ENCODE assay signal across 20 cellular contexts in the genomic region with DNA sequence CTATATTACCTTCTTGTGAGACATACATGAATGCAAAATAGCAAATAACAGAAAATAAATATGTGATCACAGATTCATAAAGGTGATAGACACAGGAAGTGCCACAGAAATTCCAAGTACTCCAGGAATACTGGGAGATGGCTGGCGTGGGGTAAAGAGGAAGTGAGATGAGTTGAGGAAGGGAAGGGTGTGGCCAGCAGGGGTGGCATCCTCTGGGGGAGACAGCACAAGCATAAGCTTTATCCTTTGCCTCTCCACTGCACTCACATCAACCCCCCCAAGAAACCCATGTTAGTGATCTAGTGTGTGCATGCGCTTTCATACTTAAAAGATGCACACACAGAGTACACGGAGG.
DNase-seq lines count a peak whose midpoint lies in the region; ATAC-seq, FAIRE-seq and TF ChIP-seq lines count a peak whose summit lies in the region.
"Had no signal": no experiment of that assay in that cellular context is flagged by ENCODE, and none has a peak within 500 bp of the region (broad histone marks: within the 10 kb centered on the region; RNA-seq: fewer than 3 reads in every experiment).

No MANE protein-coding gene starts in this region.

- POLR2A ChIA-PET in Panc1 (lab: Charles Lee) = no interaction called here

- FAIRE-seq in GM12891 (lab: Jason Lieb, UNC) = peak; percentile 74

- H3K27me3 ChIP-seq in Panc1 (ENCODE audit: control insufficient read depth, insufficient read depth, low read length) = no peaks in the 10 kb centered on the region

- DNase-seq in GM12891 (ENCODE audit: insufficient read length, low spot score) = no peak
- no peak for DNase-seq in Panc1 (ENCODE audit: low read depth, low spot score)
- peak; percentile 42 for DNase-seq in osteocyte (ENCODE audit: extremely low spot score, unreplicated experiment)
- DNase-seq in activated T-cell treated with anti-CD3 and anti-CD28 coated beads, Interleukin-2, amount 50 U/mL, for 48 hours = no peak
- DNase-seq in RPMI8226 = no peak
- no peak for DNase-seq in nephron progenitor cell
- DNase-seq: activated gamma-delta T cell; cortex of kidney; erythroblast; immature natural killer cell; Kasumi-1; NCI-H187; NCI-H446 treated with DMSO at 0.1 percent for 48 hours; nucleus accumbens; stimulated activated CD4-positive, alpha-beta T cell treated with anti-CD3 and anti-CD28 coated beads, Interleukin-2, amount 100 ng/mL, for 48 hours; stimulated activated CD8-positive, alpha-beta memory T cell treated with anti-CD3 and anti-CD28 coated beads, Interleukin-4, amount 100 ng/mL, for 48 hours; WERI-Rb-1 had no signal

- H3K27ac Mint-ChIP-seq in osteocyte (ENCODE audit: unreplicated experiment) = peak overlapping the region; percentile 77
- no peak overlapping the region for H3K27ac Mint-ChIP-seq in nephron progenitor cell

- H3K36me3 ChIP-seq in Panc1 (ENCODE audit: control insufficient read depth, insufficient read depth, low read length) = no peaks in the 10 kb centered on the region

- H3K4me3 Mint-ChIP-seq in osteocyte (ENCODE audit: unreplicated experiment) = no peak overlapping the region
- H3K4me3 Mint-ChIP-seq in nephron progenitor cell = no peak overlapping the region
- H3K4me3 Mint-ChIP-seq: CD14-positive monocyte had no signal

- no peaks in the 10 kb centered on the region for H3K27me3 Mint-ChIP-seq in osteocyte (ENCODE audit: unreplicated experiment)
- H3K27me3 Mint-ChIP-seq in nephron progenitor cell (ENCODE audit: low read depth, poor library complexity) = no peaks in the 10 kb centered on the region

- intact Hi-C loops in Panc1 (cut with micrococcal nuclease; ENCODE audit: unreplicated experiment) = no loop called here

- H3K9me3 Mint-ChIP-seq in osteocyte (ENCODE audit: unreplicated experiment) = no peaks in the 10 kb centered on the region
- no peaks in the 10 kb centered on the region for H3K9me3 Mint-ChIP-seq in nephron progenitor cell
- H3K9me3 Mint-ChIP-seq: immature natural killer cell had no signal

- H3K9me3 ChIP-seq in Panc1 (ENCODE audit: control insufficient read depth, insufficient read depth, low read depth, low read length) = no peaks in the 10 kb centered on the region

- CTCF ChIA-PET in Panc1 (lab: Charles Lee) = no interaction called here

- peak overlapping the region; percentile 18; the same call in 1 of the 2 replicates for H3K27ac ChIP-seq in Panc1 (ENCODE audit: low read length)
- H3K27ac ChIP-seq: WERI-Rb-1 had no signal

- peak; percentile 43 for ATAC-seq in HG02759 (IDR thresholded peaks at IDR 0.05; ENCODE audit: unreplicated experiment)
- no peak for ATAC-seq in Panc1
- ATAC-seq in HG02870 (IDR thresholded peaks at IDR 0.05; ENCODE audit: unreplicated experiment) = no peak

- in situ Hi-C loops in Panc1 (cut with HindIII; ENCODE audit: low pct_unique_long_range_greater_than_20kb, low sequenced_read_pairs) = loop anchor here (25.0 kb wide), 1 partner anchor 112 kb away; no protein-coding TSS in a partner anchor

- TF ChIP-seq CTCF in Panc1 (IDR thresholded peaks at IDR 0.05) (no peak), osteocyte (IDR thresholded peaks at IDR 0.05) (no peak), nephron progenitor cell (IDR thresholded peaks at IDR 0.05) (no peak)

- no peak for TF ChIP-seq POLR2A in GM12891 (IDR thresholded peaks at IDR 0.05; ENCODE audit: low read depth, low read length)

- H3K36me3 Mint-ChIP-seq in osteocyte (ENCODE audit: unreplicated experiment) (peaks cover 46% of the 10 kb centered on the region), nephron progenitor cell (ENCODE audit: low read depth) (peaks cover 13% of the 10 kb centered on the region)
- H3K36me3 Mint-ChIP-seq: CD14-positive monocyte, immature natural killer cell had no signal

- peaks cover 27% of the 10 kb centered on the region for H3K4me1 Mint-ChIP-seq in osteocyte (ENCODE audit: unreplicated experiment)
- H3K4me1 Mint-ChIP-seq in nephron progenitor cell = peaks cover 24% of the 10 kb centered on the region

- no peak overlapping the region for H3K4me3 ChIP-seq in Panc1 (ENCODE audit: low read depth in 2 of 2, low read length in 2 of 2)

- H3K4me1 ChIP-seq in Panc1 (ENCODE audit: control insufficient read depth, insufficient read depth, low read length) = peaks cover 19% of the 10 kb centered on the region

- BruUV-seq in Panc1 (replicated peaks; lab: Mats Ljungman, UMichigan) = no TSS peak

TF ChIP-seq in GM12891, 5 proteins besides CTCF, POLR2A, EP300 and RAD21:
- TF ChIP-seq PAX5 (IDR thresholded peaks at IDR 0.05; ENCODE audit: insufficient read depth, low read length, severe bottlenecking) (no peak), TAF1 (IDR thresholded peaks at IDR 0.05; ENCODE audit: low read depth, low read length) (no peak), SPI1 (IDR thresholded peaks at IDR 0.05; ENCODE audit: low read depth, low read length) (peak; percentile 82), POU2F2 (IDR thresholded peaks at IDR 0.05; ENCODE audit: low read depth, low read length) (no peak), POLR2AphosphoS5 (IDR thresholded peaks at IDR 0.05; ENCODE audit: low read depth, low read length) (no peak)
